8 cellular contexts compared by ENCODE assay signal in genomic region chr13:45695198-45695730, GRCh38.
DNase-seq lines count a peak whose midpoint lies in the region; ATAC-seq and TF ChIP-seq lines count a peak whose summit lies in the region.
"Had no signal": no experiment of that assay in that cellular context is flagged by ENCODE, and none has a peak within 500 bp of the region (broad histone marks: within the 10 kb centered on the region; RNA-seq: fewer than 3 reads in every experiment).

No MANE protein-coding gene starts in this region.

- H3K4me3 ChIP-seq in fibroblast of mammary gland (ENCODE audit: control insufficient read depth, low read depth, low read length) = no peak overlapping the region

- ATAC-seq in GM18858 (IDR thresholded peaks at IDR 0.05; ENCODE audit: unreplicated experiment) (peak; percentile 62), GM21529 (IDR thresholded peaks at IDR 0.05; ENCODE audit: unreplicated experiment) (peak; percentile 43), HG03558 (IDR thresholded peaks at IDR 0.05; ENCODE audit: extremely low read depth, unreplicated experiment) (peak; percentile 57)

- DNase-seq in fibroblast of mammary gland (ENCODE audit: low read depth) (peak; percentile 18), SW480 (ENCODE audit: low spot score) (no peak), NAMALWA (ENCODE audit: low spot score) (no peak), NCI-H526 treated with DMSO at 0.1 percent for 48 hours (lab: John Stamatoyannopoulos, UW) (no peak)
- DNase-seq: aorta had no signal

- no peak for TF ChIP-seq CTCF in fibroblast of mammary gland (conservative IDR thresholded peaks at IDR 0.05; ENCODE audit: control insufficient read depth, insufficient read depth, low read depth, low read length)
